In the genomic region with DNA sequence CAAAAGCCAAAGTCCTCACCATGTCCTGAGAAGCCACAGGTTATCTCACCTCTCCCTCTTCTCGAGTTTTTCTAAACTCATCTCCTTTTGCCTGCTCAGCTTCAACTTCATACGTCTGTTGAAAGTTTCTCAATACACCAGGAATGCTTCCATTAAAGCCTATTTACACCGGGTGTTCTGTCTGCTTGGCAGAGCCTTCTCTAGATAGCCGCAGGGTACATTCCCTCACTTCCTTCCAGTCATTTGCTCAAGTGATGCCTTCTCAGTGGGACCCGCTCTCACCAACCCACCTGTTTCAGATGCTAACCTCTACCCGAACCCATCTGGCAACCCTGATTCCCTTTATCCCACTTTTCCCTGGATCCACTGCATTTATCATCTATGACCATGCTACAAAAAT, we compare ENCODE assay signal across 1 cellular context.
TF ChIP-seq lines count a peak whose summit lies in the region.

No MANE protein-coding gene starts in this region.

TF ChIP-seq in H1, 55 proteins besides CTCF, POLR2A, EP300 and RAD21 (continued from another document):
- TF ChIP-seq, protein P1, sequence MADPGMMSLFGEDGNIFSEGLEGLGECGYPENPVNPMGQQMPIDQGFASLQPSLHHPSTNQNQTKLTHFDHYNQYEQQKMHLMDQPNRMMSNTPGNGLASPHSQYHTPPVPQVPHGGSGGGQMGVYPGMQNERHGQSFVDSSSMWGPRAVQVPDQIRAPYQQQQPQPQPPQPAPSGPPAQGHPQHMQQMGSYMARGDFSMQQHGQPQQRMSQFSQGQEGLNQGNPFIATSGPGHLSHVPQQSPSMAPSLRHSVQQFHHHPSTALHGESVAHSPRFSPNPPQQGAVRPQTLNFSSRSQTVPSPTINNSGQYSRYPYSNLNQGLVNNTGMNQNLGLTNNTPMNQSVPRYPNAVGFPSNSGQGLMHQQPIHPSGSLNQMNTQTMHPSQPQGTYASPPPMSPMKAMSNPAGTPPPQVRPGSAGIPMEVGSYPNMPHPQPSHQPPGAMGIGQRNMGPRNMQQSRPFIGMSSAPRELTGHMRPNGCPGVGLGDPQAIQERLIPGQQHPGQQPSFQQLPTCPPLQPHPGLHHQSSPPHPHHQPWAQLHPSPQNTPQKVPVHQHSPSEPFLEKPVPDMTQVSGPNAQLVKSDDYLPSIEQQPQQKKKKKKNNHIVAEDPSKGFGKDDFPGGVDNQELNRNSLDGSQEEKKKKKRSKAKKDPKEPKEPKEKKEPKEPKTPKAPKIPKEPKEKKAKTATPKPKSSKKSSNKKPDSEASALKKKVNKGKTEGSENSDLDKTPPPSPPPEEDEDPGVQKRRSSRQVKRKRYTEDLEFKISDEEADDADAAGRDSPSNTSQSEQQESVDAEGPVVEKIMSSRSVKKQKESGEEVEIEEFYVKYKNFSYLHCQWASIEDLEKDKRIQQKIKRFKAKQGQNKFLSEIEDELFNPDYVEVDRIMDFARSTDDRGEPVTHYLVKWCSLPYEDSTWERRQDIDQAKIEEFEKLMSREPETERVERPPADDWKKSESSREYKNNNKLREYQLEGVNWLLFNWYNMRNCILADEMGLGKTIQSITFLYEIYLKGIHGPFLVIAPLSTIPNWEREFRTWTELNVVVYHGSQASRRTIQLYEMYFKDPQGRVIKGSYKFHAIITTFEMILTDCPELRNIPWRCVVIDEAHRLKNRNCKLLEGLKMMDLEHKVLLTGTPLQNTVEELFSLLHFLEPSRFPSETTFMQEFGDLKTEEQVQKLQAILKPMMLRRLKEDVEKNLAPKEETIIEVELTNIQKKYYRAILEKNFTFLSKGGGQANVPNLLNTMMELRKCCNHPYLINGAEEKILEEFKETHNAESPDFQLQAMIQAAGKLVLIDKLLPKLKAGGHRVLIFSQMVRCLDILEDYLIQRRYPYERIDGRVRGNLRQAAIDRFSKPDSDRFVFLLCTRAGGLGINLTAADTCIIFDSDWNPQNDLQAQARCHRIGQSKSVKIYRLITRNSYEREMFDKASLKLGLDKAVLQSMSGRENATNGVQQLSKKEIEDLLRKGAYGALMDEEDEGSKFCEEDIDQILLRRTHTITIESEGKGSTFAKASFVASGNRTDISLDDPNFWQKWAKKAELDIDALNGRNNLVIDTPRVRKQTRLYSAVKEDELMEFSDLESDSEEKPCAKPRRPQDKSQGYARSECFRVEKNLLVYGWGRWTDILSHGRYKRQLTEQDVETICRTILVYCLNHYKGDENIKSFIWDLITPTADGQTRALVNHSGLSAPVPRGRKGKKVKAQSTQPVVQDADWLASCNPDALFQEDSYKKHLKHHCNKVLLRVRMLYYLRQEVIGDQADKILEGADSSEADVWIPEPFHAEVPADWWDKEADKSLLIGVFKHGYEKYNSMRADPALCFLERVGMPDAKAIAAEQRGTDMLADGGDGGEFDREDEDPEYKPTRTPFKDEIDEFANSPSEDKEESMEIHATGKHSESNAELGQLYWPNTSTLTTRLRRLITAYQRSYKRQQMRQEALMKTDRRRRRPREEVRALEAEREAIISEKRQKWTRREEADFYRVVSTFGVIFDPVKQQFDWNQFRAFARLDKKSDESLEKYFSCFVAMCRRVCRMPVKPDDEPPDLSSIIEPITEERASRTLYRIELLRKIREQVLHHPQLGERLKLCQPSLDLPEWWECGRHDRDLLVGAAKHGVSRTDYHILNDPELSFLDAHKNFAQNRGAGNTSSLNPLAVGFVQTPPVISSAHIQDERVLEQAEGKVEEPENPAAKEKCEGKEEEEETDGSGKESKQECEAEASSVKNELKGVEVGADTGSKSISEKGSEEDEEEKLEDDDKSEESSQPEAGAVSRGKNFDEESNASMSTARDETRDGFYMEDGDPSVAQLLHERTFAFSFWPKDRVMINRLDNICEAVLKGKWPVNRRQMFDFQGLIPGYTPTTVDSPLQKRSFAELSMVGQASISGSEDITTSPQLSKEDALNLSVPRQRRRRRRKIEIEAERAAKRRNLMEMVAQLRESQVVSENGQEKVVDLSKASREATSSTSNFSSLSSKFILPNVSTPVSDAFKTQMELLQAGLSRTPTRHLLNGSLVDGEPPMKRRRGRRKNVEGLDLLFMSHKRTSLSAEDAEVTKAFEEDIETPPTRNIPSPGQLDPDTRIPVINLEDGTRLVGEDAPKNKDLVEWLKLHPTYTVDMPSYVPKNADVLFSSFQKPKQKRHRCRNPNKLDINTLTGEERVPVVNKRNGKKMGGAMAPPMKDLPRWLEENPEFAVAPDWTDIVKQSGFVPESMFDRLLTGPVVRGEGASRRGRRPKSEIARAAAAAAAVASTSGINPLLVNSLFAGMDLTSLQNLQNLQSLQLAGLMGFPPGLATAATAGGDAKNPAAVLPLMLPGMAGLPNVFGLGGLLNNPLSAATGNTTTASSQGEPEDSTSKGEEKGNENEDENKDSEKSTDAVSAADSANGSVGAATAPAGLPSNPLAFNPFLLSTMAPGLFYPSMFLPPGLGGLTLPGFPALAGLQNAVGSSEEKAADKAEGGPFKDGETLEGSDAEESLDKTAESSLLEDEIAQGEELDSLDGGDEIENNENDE (IDR thresholded peaks at IDR 0.05; ENCODE audit: insufficient replicate concordance, low read length) = no peak
- TF ChIP-seq, protein P2, sequence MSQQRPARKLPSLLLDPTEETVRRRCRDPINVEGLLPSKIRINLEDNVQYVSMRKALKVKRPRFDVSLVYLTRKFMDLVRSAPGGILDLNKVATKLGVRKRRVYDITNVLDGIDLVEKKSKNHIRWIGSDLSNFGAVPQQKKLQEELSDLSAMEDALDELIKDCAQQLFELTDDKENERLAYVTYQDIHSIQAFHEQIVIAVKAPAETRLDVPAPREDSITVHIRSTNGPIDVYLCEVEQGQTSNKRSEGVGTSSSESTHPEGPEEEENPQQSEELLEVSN (IDR thresholded peaks at IDR 0.05) = no peak
- TF ChIP-seq SP1 (IDR thresholded peaks at IDR 0.05; ENCODE audit: low read depth, low read length) (no peak), JUND (IDR thresholded peaks at IDR 0.05; ENCODE audit: low read length) (no peak), BACH1 (IDR thresholded peaks at IDR 0.05; ENCODE audit: low read length) (no peak), JUN (IDR thresholded peaks at IDR 0.05; ENCODE audit: low read depth, low read length) (no peak), RNF2 (IDR thresholded peaks at IDR 0.05; ENCODE audit: borderline replicate concordance, low read depth, low read length, missing control alignments, poor library complexity, severe bottlenecking) (no peak), RXRA (IDR thresholded peaks at IDR 0.05; ENCODE audit: insufficient read depth, low read depth, low read length) (no peak), SIN3A (conservative IDR thresholded peaks at IDR 0.05 in 1 of 2, IDR thresholded peaks at IDR 0.05 in 1 of 2; ENCODE audit: low read depth in 1 of 2, low read length in 2 of 2) (no peak)
- TF ChIP-seq, protein P3, sequence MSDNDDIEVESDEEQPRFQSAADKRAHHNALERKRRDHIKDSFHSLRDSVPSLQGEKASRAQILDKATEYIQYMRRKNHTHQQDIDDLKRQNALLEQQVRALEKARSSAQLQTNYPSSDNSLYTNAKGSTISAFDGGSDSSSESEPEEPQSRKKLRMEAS (IDR thresholded peaks at IDR 0.05) = no peak
TF ChIP-seq in H1: peak in this region for 0.
